In the genomic region with DNA sequence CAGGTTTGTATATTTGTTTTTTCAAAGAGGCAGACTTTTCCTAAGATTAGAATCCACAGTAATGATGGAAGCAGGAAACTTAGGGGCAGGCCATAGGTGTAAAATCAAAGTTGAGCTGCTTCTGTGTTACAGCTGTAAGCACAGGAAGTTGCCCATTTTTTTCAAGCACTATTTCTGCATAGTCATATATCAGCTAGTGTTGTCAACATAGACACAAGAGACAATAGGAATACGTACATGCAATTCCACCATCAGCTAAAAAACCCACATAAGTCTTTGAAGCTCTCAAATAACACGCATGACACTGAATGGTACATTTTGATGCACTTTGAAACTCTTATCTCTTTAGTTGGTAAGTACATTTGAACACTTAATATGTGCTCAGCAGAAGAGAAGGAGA, we compare ENCODE assay signal across 1 cellular context.
TF ChIP-seq lines count a peak whose summit lies in the region.

No MANE protein-coding gene starts in this region.

TF ChIP-seq in HepG2, 621 proteins besides CTCF, POLR2A, EP300 and RAD21 (continued from another document):
- TF ChIP-seq FOSL1 (CRISPR knock-in tag; IDR thresholded peaks at IDR 0.05; ENCODE audit: borderline replicate concordance) (no peak), ZIK1 (CRISPR knock-in tag; IDR thresholded peaks at IDR 0.05; ENCODE audit: borderline replicate concordance, low read depth) (no peak), TRIM24 (CRISPR knock-in tag; IDR thresholded peaks at IDR 0.05) (no peak), MIXL1 (CRISPR knock-in tag; IDR thresholded peaks at IDR 0.05) (no peak), MEIS2 (CRISPR knock-in tag; IDR thresholded peaks at IDR 0.05) (no peak), XRCC5 (optimal IDR thresholded peaks at IDR 0.05; ENCODE audit: low read length) (no peak), TCF12 (IDR thresholded peaks at IDR 0.05) (no peak), TCF12 (CRISPR knock-in tag; IDR thresholded peaks at IDR 0.05) (no peak)
TF ChIP-seq in HepG2: peak in this region for 0.
